Comparison of ENCODE assay signal across 8 cellular contexts in the genomic region with DNA sequence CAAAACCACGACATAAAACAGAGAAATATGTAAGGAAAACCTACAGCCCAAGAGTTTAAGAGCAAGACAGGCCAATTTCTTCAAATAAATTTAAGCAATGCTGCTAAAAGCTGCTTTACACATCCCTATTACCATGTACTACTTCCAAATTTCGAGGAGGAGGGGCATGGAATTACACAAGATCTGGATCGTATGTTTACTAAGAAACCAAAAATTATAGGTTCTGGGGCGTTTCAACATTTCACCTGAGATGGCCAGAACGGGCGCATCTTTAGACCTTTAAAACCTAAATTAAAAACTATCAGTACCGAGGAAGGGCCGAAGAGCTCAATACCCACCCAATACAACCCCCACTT. TPM values are rescaled to one million over a fixed set of nuclear protein-coding genes. Genes with fewer than 3 reads are reported as not detected.
DNase-seq lines count a peak whose midpoint lies in the region; ATAC-seq and TF ChIP-seq lines count a peak whose summit lies in the region.

No MANE protein-coding gene starts in this region.

- peak; percentile 29 for DNase-seq in DMS114 treated with DMSO at 0.1 percent for 48 hours (lab: John Stamatoyannopoulos, UW; ENCODE audit: unreplicated experiment)
- no peak for DNase-seq in stimulated activated CD4-positive, alpha-beta T cell treated with anti-CD3 and anti-CD28 coated beads, Interleukin-2, amount 100 ng/mL, for 24 hours
- DNase-seq in KBM-7 = no peak
- DNase-seq in activated CD8-positive, alpha-beta memory T cell treated with anti-CD3 and anti-CD28 coated beads for 24 hours = no peak

- no peak for ATAC-seq in HG02798 (IDR thresholded peaks at IDR 0.05; ENCODE audit: poor library complexity, unreplicated experiment)

- H4K20me1 ChIP-seq in OCI-LY3 (ENCODE audit: insufficient read depth, low read length) = peaks cover 26% of the 10 kb centered on the region

- H3K27ac ChIP-seq in OCI-LY3 (ENCODE audit: low read length) (peak overlapping the region; percentile 88), esophagus (ENCODE audit: low read depth in 2 of 2, low read length in 1 of 2) (peak overlapping the region; percentile 99 to 100), parathyroid adenoma (peak overlapping the region; percentile 98)

- in situ Hi-C loops in KBM-7 (cut with MboI; ENCODE audit: low pct_unique_long_range_greater_than_20kb, low sequenced_read_pairs) = loop anchor here (25.0 kb wide), 1 partner anchor 466 kb away; no protein-coding TSS in a partner anchor

- H3K9me3 ChIP-seq in OCI-LY3 (ENCODE audit: insufficient read depth, low read length) (no peaks in the 10 kb centered on the region), esophagus (ENCODE audit: control insufficient read depth in 2 of 2, insufficient read depth in 1 of 2, low read depth in 1 of 2, low read length in 1 of 2) (no peaks in the 10 kb centered on the region), parathyroid adenoma (ENCODE audit: control insufficient read depth, low read length) (no peaks in the 10 kb centered on the region)

- peak overlapping the region; percentile 62; the same call in 1 of the 2 replicates for H2AFZ ChIP-seq in OCI-LY3 (ENCODE audit: low read depth, low read length)
- H2AFZ ChIP-seq in parathyroid adenoma = peak overlapping the region; percentile 94

- H3K4me3 ChIP-seq in OCI-LY3 (ENCODE audit: low read length) = peak overlapping the region; percentile 79
- H3K4me3 ChIP-seq in esophagus (ENCODE audit: low read depth in 1 of 2, low read length in 2 of 2) = peak overlapping the region; percentile 75 to 99
- peak overlapping the region; percentile 88 for H3K4me3 ChIP-seq in parathyroid adenoma (ENCODE audit: low read depth, low read length)

- H3K4me1 ChIP-seq in OCI-LY3 (ENCODE audit: low read length) = peaks cover 13% of the 10 kb centered on the region
- H3K4me1 ChIP-seq in esophagus (ENCODE audit: control insufficient read depth in 2 of 2, insufficient read depth in 2 of 2, low read length in 1 of 2) = no peaks in the 10 kb centered on the region
- H3K4me1 ChIP-seq in parathyroid adenoma = peaks cover 7% of the 10 kb centered on the region

- H3K4me2 ChIP-seq in OCI-LY3 (ENCODE audit: low read length) = peak overlapping the region; percentile 91
- H3K4me2 ChIP-seq in parathyroid adenoma (ENCODE audit: low read length) = peak overlapping the region; percentile 87

- H3K9ac ChIP-seq in OCI-LY3 (ENCODE audit: low read length) (peak overlapping the region; percentile 79), parathyroid adenoma (peak overlapping the region; percentile 58)

- TF ChIP-seq CTCF in OCI-LY3 (IDR thresholded peaks at IDR 0.05; ENCODE audit: low read depth, low read length) (no peak), parathyroid adenoma (IDR thresholded peaks at IDR 0.05) (no peak)

- peaks cover 30% of the 10 kb centered on the region for H3K36me3 ChIP-seq in OCI-LY3 (replicated peaks; ENCODE audit: low read depth, low read length)
- no peaks in the 10 kb centered on the region for H3K36me3 ChIP-seq in esophagus (ENCODE audit: control insufficient read depth in 2 of 2, insufficient read depth in 2 of 2, low read length in 1 of 2)
- no peaks in the 10 kb centered on the region for H3K36me3 ChIP-seq in parathyroid adenoma (ENCODE audit: control insufficient read depth, insufficient read depth, low read length)

- WGBS in esophagus, 2 donors = 0 to 1% methylated on average over 8 of the region's 8 CpGs

- H3K79me2 ChIP-seq in OCI-LY3 (ENCODE audit: low read length) = peaks cover 71% of the 10 kb centered on the region
- peaks cover 21% of the 10 kb centered on the region for H3K79me2 ChIP-seq in parathyroid adenoma

- H3K27me3 ChIP-seq in OCI-LY3 (ENCODE audit: low read depth, low read length) (no peaks in the 10 kb centered on the region), esophagus (ENCODE audit: control insufficient read depth in 1 of 2, insufficient read depth in 2 of 2, low read length in 2 of 2) (no peaks in the 10 kb centered on the region), parathyroid adenoma (ENCODE audit: control insufficient read depth, insufficient read depth, low read length) (no peaks in the 10 kb centered on the region)

RNA-seq across cellular contexts. Expression of gene NR2C2, which starts 0.7 kb away (rescaled TPM):
- polyA plus RNA-seq in esophagus = 1 to 10 TPM; 5.0 to 6.1 TPM
